Comparison of ENCODE assay signal across 25 cellular contexts in the genomic region with DNA sequence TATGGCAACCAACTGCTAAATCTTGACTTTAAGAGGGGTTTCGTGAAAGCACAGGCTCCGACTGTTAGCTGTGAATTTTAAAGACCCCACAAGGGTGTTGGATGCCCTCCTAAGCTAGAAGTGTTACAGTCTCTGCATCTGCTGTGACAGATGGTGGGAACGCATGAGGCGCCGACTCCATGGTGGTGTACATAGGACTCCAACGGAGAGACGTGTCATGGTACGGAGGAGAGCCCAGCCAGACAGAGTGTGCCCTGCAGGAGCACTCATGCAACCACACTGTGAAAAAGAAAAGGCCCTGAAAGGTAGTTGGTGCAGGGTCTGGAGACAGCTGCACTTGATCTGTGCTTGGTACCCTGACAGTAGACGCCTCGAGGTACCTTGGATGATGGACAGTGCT.
"Had no signal": no experiment of that assay in that cellular context is flagged by ENCODE, and none has a peak within 500 bp of the region (broad histone marks: within the 10 kb centered on the region; RNA-seq: fewer than 3 reads in every experiment).

No MANE protein-coding gene starts in this region.

- H3K9me3 Mint-ChIP-seq: mesothelial cell of epicardium, neural crest cell, type B pancreatic cell had no signal

- H3K4me1 ChIP-seq: gastrocnemius medialis, parathyroid adenoma, right lobe of liver, stomach, thyroid gland had no signal

- H3K27me3 ChIP-seq: gastrocnemius medialis, neutrophil, right lobe of liver, stomach, thyroid gland had no signal

- H3K9ac ChIP-seq: parathyroid adenoma had no signal

- H3K4me3 Mint-ChIP-seq: effector memory CD8-positive, alpha-beta T cell; mesothelial cell of epicardium; naive B cell; natural killer cell treated with Interleukin-12 subunit alpha and Interleukin-12 subunit beta and Interleukin-15 and Interleukin-18, amount 100 ng/mL, for 72 hours; neural crest cell; type B pancreatic cell had no signal

- H2AFZ ChIP-seq: parathyroid adenoma had no signal

- H3K36me3 Mint-ChIP-seq: mesothelial cell of epicardium; naive B cell; natural killer cell treated with Interleukin-12 subunit alpha and Interleukin-12 subunit beta and Interleukin-15 and Interleukin-18, amount 100 ng/mL, for 72 hours had no signal

- H3K27ac ChIP-seq: gastrocnemius medialis, neutrophil, parathyroid adenoma, right lobe of liver, stomach, thyroid gland had no signal

- H3K36me3 ChIP-seq: gastrocnemius medialis, neutrophil, right lobe of liver, stomach, thyroid gland had no signal

- H3K27me3 Mint-ChIP-seq: effector memory CD8-positive, alpha-beta T cell; natural killer cell treated with Interleukin-12 subunit alpha and Interleukin-12 subunit beta and Interleukin-15 and Interleukin-18, amount 100 ng/mL, for 72 hours had no signal

- H3K4me3 ChIP-seq: gastrocnemius medialis, mucosa of descending colon, right lobe of liver, stomach, thyroid gland had no signal

- H3K27ac Mint-ChIP-seq: effector memory CD8-positive, alpha-beta T cell; mesothelial cell of epicardium; naive B cell; natural killer cell treated with Interleukin-12 subunit alpha and Interleukin-12 subunit beta and Interleukin-15 and Interleukin-18, amount 100 ng/mL, for 72 hours; progenitor cell of endocrine pancreas; type B pancreatic cell had no signal

- H3K9me3 ChIP-seq: gastrocnemius medialis, mucosa of descending colon, neutrophil, right lobe of liver, stomach, thyroid gland had no signal

- DNase-seq: cortex of kidney; effector memory CD8-positive, alpha-beta T cell; erythroblast; gastrocnemius medialis; head of caudate nucleus; kidney; mesenchymal stem cell; mucosa of descending colon; naive B cell; right lobe of liver; small intestine; stimulated activated CD4-positive, alpha-beta T cell treated with anti-CD3 and anti-CD28 coated beads, Interleukin-1b, Interleukin-23, amount 100 ng/mL, for 48 hours; stimulated activated CD4-positive, alpha-beta T cell treated with anti-CD3 and anti-CD28 coated beads, Interleukin-4, amount 100 ng/mL, for 1 hour; stimulated activated CD8-positive, alpha-beta memory T cell treated with anti-CD3 and anti-CD28 coated beads, Interleukin-4, amount 100 ng/mL, for 48 hours; stimulated activated naive CD4-positive, alpha-beta T cell treated with Interleukin-2 at 50 U/mL for 16 hours; stomach; thyroid gland had no signal

- H3K79me2 ChIP-seq: parathyroid adenoma had no signal

- FAIRE-seq: endometrium, kidney, small intestine had no signal

- H3K4me1 Mint-ChIP-seq: mesothelial cell of epicardium, naive B cell, neural crest cell had no signal
